Comparison of ENCODE assay signal across 18 cellular contexts in the genomic region with DNA sequence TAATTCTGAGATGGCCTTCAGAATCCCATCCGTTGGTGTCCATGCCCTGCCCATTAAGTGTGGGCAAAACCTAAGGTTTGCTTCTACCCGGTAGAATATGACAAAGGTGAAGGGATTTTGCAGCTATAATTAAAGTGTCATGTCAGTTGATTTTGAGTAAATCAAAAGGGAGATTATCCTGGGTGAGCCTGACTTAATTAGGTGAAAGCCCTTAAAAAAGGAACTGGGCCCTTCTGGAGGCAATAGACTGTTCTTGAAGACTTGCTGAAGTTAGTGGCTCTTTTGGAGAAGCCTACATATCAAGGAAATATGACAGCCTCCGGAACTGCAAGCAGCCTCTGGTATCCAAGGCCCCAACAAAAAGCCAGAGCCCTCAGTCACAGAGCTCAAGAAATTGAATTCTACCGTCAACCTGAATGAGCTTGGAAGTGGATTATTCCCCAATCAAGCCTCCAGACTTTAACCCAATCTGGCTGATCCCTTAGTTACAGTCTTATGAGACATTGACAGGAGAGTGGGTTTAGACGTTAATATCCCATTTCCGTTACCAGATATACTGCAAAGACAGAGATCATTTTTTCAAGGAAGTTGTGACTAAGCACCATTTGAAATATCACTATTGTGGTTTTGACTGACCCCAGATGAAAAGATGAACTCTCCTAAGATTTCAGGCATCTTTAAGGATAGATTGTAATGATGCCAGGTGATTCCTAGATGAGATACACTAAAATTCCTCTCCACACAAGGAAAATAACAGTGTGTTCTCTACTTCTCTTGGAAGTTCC.
"Had no signal": no experiment of that assay in that cellular context is flagged by ENCODE, and none has a peak within 500 bp of the region (broad histone marks: within the 10 kb centered on the region; RNA-seq: fewer than 3 reads in every experiment).

No MANE protein-coding gene starts in this region.

- H3K27me3 ChIP-seq: esophagus squamous epithelium, left lung, neural progenitor cell, pancreas, suprapubic skin, upper lobe of left lung had no signal

- H3K9ac ChIP-seq: neural progenitor cell had no signal

- H2AFZ ChIP-seq: neural progenitor cell had no signal

- H3K9me3 Mint-ChIP-seq: activated CD4-positive, alpha-beta T cell treated with anti-CD3 and anti-CD28 coated beads, Interleukin-2, amount 10 ng/mL, durations not matched to agents 24 days and 14 days; activated naive CD8-positive, alpha-beta T cell treated with anti-CD3 and anti-CD28 coated beads, Interleukin-2, amount 50 U/mL, for 24 hours; activated T-helper 1 cell treated with anti-CD3 and anti-CD28 coated beads, Interleukin-12 subunit alpha, Interleukin-12 subunit beta, Interleukin-2, Interleukin-4 antibody, amounts not matched to agents 30 ng/mL and 10 ng/mL and 1 ng/mL, durations not matched to agents 14 hours and 24 hours and 36 hours; memory B cell; neural progenitor cell had no signal

- H3K27ac ChIP-seq: esophagus squamous epithelium, neural progenitor cell, pancreas, suprapubic skin had no signal

- ATAC-seq: activated naive CD8-positive, alpha-beta T cell treated with anti-CD3 and anti-CD28 coated beads, Interleukin-2, amount 50 U/mL, for 24 hours; stimulated activated naive CD8-positive, alpha-beta T cell treated with anti-CD3 and anti-CD28 coated beads, Interleukin-15, Interleukin-2, amounts not matched to agents 100 U/mL and 50 U/mL, for 24 hours had no signal

- H3K36me3 Mint-ChIP-seq: memory B cell, neural progenitor cell had no signal

- H3K9me3 ChIP-seq: esophagus squamous epithelium, left lung, pancreas, suprapubic skin, upper lobe of left lung had no signal

- FAIRE-seq: astrocyte, endometrium, pancreas had no signal

- H3K4me1 Mint-ChIP-seq: activated CD4-positive, alpha-beta T cell treated with anti-CD3 and anti-CD28 coated beads, Interleukin-2, amount 10 ng/mL, durations not matched to agents 24 days and 14 days; activated naive CD8-positive, alpha-beta T cell treated with anti-CD3 and anti-CD28 coated beads, Interleukin-2, amount 50 U/mL, for 24 hours; memory B cell had no signal

- H3K4me3 ChIP-seq: esophagus squamous epithelium, left lung, neural progenitor cell, pancreas, suprapubic skin, upper lobe of left lung had no signal

- H3K36me3 ChIP-seq: esophagus squamous epithelium, left lung, neural progenitor cell, pancreas, suprapubic skin, upper lobe of left lung had no signal

- H3K4me3 Mint-ChIP-seq: activated CD4-positive, alpha-beta T cell treated with anti-CD3 and anti-CD28 coated beads, Interleukin-2, amount 10 ng/mL, durations not matched to agents 24 days and 14 days; activated naive CD8-positive, alpha-beta T cell treated with anti-CD3 and anti-CD28 coated beads, Interleukin-2, amount 50 U/mL, for 24 hours; activated T-helper 1 cell treated with anti-CD3 and anti-CD28 coated beads, Interleukin-12 subunit alpha, Interleukin-12 subunit beta, Interleukin-2, Interleukin-4 antibody, amounts not matched to agents 30 ng/mL and 10 ng/mL and 1 ng/mL, durations not matched to agents 14 hours and 24 hours and 36 hours; memory B cell; neural progenitor cell had no signal

- DNase-seq: activated CD4-positive, alpha-beta T cell treated with anti-CD3 and anti-CD28 coated beads, Interleukin-2, amount 10 ng/mL, durations not matched to agents 24 days and 14 days; activated naive CD4-positive, alpha-beta T cell; activated naive CD8-positive, alpha-beta T cell treated with anti-CD3 and anti-CD28 coated beads, Interleukin-2, amount 50 U/mL, for 24 hours; esophagus squamous epithelium; foreskin fibroblast; glutamatergic neuron; islet precursor cell; left lung; pancreas; stimulated activated CD4-positive, alpha-beta T cell treated with anti-CD3 and anti-CD28 coated beads, Interleukin-2, amount 100 ng/mL, for 48 hours; stimulated activated naive CD8-positive, alpha-beta T cell treated with anti-CD3 and anti-CD28 coated beads, Interleukin-15, Interleukin-2, amounts not matched to agents 100 U/mL and 50 U/mL, for 24 hours; upper lobe of left lung had no signal

- H3K4me1 ChIP-seq: pancreas had no signal

- H3K27me3 Mint-ChIP-seq: activated CD4-positive, alpha-beta T cell treated with anti-CD3 and anti-CD28 coated beads, Interleukin-2, amount 10 ng/mL, durations not matched to agents 24 days and 14 days; activated naive CD8-positive, alpha-beta T cell treated with anti-CD3 and anti-CD28 coated beads, Interleukin-2, amount 50 U/mL, for 24 hours; memory B cell had no signal

- H3K4me2 ChIP-seq: neural progenitor cell had no signal

- H3K27ac Mint-ChIP-seq: activated CD4-positive, alpha-beta T cell treated with anti-CD3 and anti-CD28 coated beads, Interleukin-2, amount 10 ng/mL, durations not matched to agents 24 days and 14 days; activated naive CD8-positive, alpha-beta T cell treated with anti-CD3 and anti-CD28 coated beads, Interleukin-2, amount 50 U/mL, for 24 hours; activated T-helper 1 cell treated with anti-CD3 and anti-CD28 coated beads, Interleukin-12 subunit alpha, Interleukin-12 subunit beta, Interleukin-2, Interleukin-4 antibody, amounts not matched to agents 30 ng/mL and 10 ng/mL and 1 ng/mL, durations not matched to agents 14 hours and 24 hours and 36 hours; memory B cell; neural progenitor cell had no signal
